Comparison of ENCODE assay signal across 34 cellular contexts in genomic region chr2:76469066-76469465, GRCh38.
"Had no signal": no experiment of that assay in that cellular context is flagged by ENCODE, and none has a peak within 500 bp of the region (broad histone marks: within the 10 kb centered on the region; RNA-seq: fewer than 3 reads in every experiment).

No MANE protein-coding gene starts in this region.

- DNase-seq: activated CD4-positive, alpha-beta memory T cell treated with anti-CD3 and anti-CD28 coated beads, Interleukin-2, amount 10 ng/mL, durations not matched to agents 7 days and 5 days; activated CD4-positive, alpha-beta T cell treated with anti-CD3 and anti-CD28 coated beads for 1 hour; activated CD4-positive, alpha-beta T cell treated with anti-CD3 and anti-CD28 coated beads for 48 hours; activated CD4-positive, CD25-positive, alpha-beta regulatory T cell; activated CD8-positive, alpha-beta memory T cell treated with anti-CD3 and anti-CD28 coated beads for 24 hours; activated CD8-positive, alpha-beta memory T cell treated with anti-CD3 and anti-CD28 coated beads, Interleukin-2, amount 10 ng/mL, durations not matched to agents 7 days and 5 days; activated CD8-positive, alpha-beta memory T cell treated with anti-CD3 and anti-CD28 coated beads, Interleukin-2, amount 50 U/mL, for 48 hours; activated effector memory CD4-positive, alpha-beta T cell treated with anti-CD3 and anti-CD28 coated beads, Interleukin-2, amount 50 U/mL, for 16 hours; activated naive CD4-positive, alpha-beta T cell; activated naive CD8-positive, alpha-beta T cell treated with anti-CD3 and anti-CD28 coated beads, Interleukin-2, amount 10 ng/mL, durations not matched to agents 7 days and 5 days; activated T-cell treated with anti-CD3 and anti-CD28 coated beads, Interleukin-2, amount 50 U/mL, for 48 hours; amygdala; MM.1S; MV-4-11; NCI-H1092; NCI-H1436 treated with DMSO at 0.1 percent for 48 hours; NCI-H187; NCI-H2029 treated with DMSO at 0.1 percent for 48 hours; NCI-H2107; NCI-H2171; NCI-H510A; NCI-H526; NCI-H748 treated with DMSO at 0.1 percent for 48 hours; OCI-M1; Right ventricle myocardium superior; SW 1271; T-helper 1 cell; T-helper 2 cell; T-helper 9 cell had no signal

- H3K27ac Mint-ChIP-seq: activated CD4-positive, alpha-beta memory T cell treated with anti-CD3 and anti-CD28 coated beads, Interleukin-2, amount 10 ng/mL, durations not matched to agents 7 days and 5 days; activated CD8-positive, alpha-beta memory T cell treated with anti-CD3 and anti-CD28 coated beads, Interleukin-2, amount 10 ng/mL, durations not matched to agents 7 days and 5 days; activated naive CD4-positive, alpha-beta T cell treated with anti-CD3 and anti-CD28 coated beads, Interleukin-2, amount 50 U/mL, for 24 hours; activated naive CD8-positive, alpha-beta T cell treated with anti-CD3 and anti-CD28 coated beads, Interleukin-2, amount 10 ng/mL, durations not matched to agents 7 days and 5 days had no signal

- H3K27me3 Mint-ChIP-seq: activated CD4-positive, alpha-beta memory T cell treated with anti-CD3 and anti-CD28 coated beads, Interleukin-2, amount 10 ng/mL, durations not matched to agents 7 days and 5 days; activated CD8-positive, alpha-beta memory T cell treated with anti-CD3 and anti-CD28 coated beads, Interleukin-2, amount 10 ng/mL, durations not matched to agents 7 days and 5 days; activated naive CD4-positive, alpha-beta T cell treated with anti-CD3 and anti-CD28 coated beads, Interleukin-2, amount 50 U/mL, for 24 hours; activated naive CD8-positive, alpha-beta T cell treated with anti-CD3 and anti-CD28 coated beads, Interleukin-2, amount 10 ng/mL, durations not matched to agents 7 days and 5 days had no signal

- ATAC-seq: activated CD8-positive, alpha-beta memory T cell treated with anti-CD3 and anti-CD28 coated beads, Interleukin-2, amount 10 ng/mL, durations not matched to agents 7 days and 5 days had no signal

- H3K4me1 ChIP-seq: ascending aorta had no signal

- H3K4me1 Mint-ChIP-seq: activated CD4-positive, alpha-beta memory T cell treated with anti-CD3 and anti-CD28 coated beads, Interleukin-2, amount 10 ng/mL, durations not matched to agents 7 days and 5 days; activated CD8-positive, alpha-beta memory T cell treated with anti-CD3 and anti-CD28 coated beads, Interleukin-2, amount 10 ng/mL, durations not matched to agents 7 days and 5 days; activated naive CD4-positive, alpha-beta T cell treated with anti-CD3 and anti-CD28 coated beads, Interleukin-2, amount 50 U/mL, for 24 hours; activated naive CD8-positive, alpha-beta T cell treated with anti-CD3 and anti-CD28 coated beads, Interleukin-2, amount 10 ng/mL, durations not matched to agents 7 days and 5 days had no signal

- H3K9me3 ChIP-seq: ascending aorta had no signal

- H3K9ac ChIP-seq: KMS-11 had no signal

- H3K36me3 ChIP-seq: ascending aorta, cardiac muscle cell had no signal

- H3K4me2 ChIP-seq: KMS-11 had no signal

- H3K27me3 ChIP-seq: ascending aorta, cardiac muscle cell had no signal

- H3K4me3 ChIP-seq: ascending aorta, cardiac muscle cell had no signal

- H3K36me3 Mint-ChIP-seq: activated CD8-positive, alpha-beta memory T cell treated with anti-CD3 and anti-CD28 coated beads, Interleukin-2, amount 10 ng/mL, durations not matched to agents 7 days and 5 days; activated naive CD4-positive, alpha-beta T cell treated with anti-CD3 and anti-CD28 coated beads, Interleukin-2, amount 50 U/mL, for 24 hours; activated naive CD8-positive, alpha-beta T cell treated with anti-CD3 and anti-CD28 coated beads, Interleukin-2, amount 10 ng/mL, durations not matched to agents 7 days and 5 days had no signal

- H3K4me3 Mint-ChIP-seq: activated CD4-positive, alpha-beta memory T cell treated with anti-CD3 and anti-CD28 coated beads, Interleukin-2, amount 10 ng/mL, durations not matched to agents 7 days and 5 days; activated CD8-positive, alpha-beta memory T cell treated with anti-CD3 and anti-CD28 coated beads, Interleukin-2, amount 10 ng/mL, durations not matched to agents 7 days and 5 days; activated naive CD4-positive, alpha-beta T cell treated with anti-CD3 and anti-CD28 coated beads, Interleukin-2, amount 50 U/mL, for 24 hours; activated naive CD8-positive, alpha-beta T cell treated with anti-CD3 and anti-CD28 coated beads, Interleukin-2, amount 10 ng/mL, durations not matched to agents 7 days and 5 days had no signal

- H3K27ac ChIP-seq: ascending aorta, cardiac muscle cell, KMS-11, VCaP had no signal
